In the genomic region with DNA sequence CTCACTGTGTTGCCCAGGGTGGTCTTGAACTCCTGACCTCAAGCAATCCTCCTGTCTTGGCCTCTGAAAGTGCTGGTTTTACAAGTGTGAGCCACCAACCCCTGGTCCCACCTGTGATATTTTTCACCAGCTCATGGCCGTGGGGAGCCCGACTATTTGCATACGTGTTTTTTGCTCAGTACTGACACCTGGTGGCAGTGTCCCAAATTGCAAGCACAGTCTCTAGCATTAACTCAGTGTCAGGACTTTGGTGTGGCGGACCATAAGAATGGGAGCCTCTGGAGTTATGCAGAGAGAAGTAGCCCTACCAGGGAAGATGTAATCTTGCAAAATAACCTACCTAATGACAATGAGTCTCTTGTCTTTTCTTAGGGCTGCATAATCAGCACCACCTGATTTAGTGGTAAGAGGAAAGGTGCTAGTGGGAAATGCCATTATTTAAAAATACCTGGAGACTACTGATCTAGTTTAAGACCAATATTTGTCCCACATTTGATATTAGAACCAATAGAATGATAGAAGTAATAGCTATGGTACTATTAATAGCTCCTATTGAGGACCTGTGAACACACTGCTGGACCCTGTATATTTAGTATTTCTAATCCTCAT, we compare ENCODE assay signal across 8 cellular contexts.
DNase-seq lines count a peak whose midpoint lies in the region; ATAC-seq, FAIRE-seq and TF ChIP-seq lines count a peak whose summit lies in the region.

No MANE protein-coding gene starts in this region.

- DNase-seq in D721Med (ENCODE audit: insufficient read length, low spot score) (no peak), LNCaP clone FGC (ENCODE audit: low read depth) (no peak), NCI-H1417 treated with DMSO at 0.1 percent for 48 hours (lab: John Stamatoyannopoulos, UW) (no peak)
- DNase-seq in activated naive CD4-positive, alpha-beta T cell treated with anti-CD3 and anti-CD28 coated beads, Interleukin-2, amount 50 U/mL, for 16 hours: peak; percentile 32
- DNase-seq in natural killer cell treated with Interleukin-12 subunit alpha and Interleukin-12 subunit beta and Interleukin-15 and Interleukin-18, amount 100 ng/mL, for 72 hours (ENCODE audit: low spot score): peak; percentile 67

- no peaks in the 10 kb centered on the region for H3K36me3 Mint-ChIP-seq in natural killer cell treated with Interleukin-12 subunit alpha and Interleukin-12 subunit beta and Interleukin-15 and Interleukin-18, amount 100 ng/mL, for 72 hours

- ATAC-seq in natural killer cell treated with Interleukin-12 subunit alpha and Interleukin-12 subunit beta and Interleukin-15 and Interleukin-18, amount 100 ng/mL, for 72 hours: peak; percentile 46 to 61
- ATAC-seq in HG03280 (IDR thresholded peaks at IDR 0.05; ENCODE audit: unreplicated experiment): no peak
- no peak for ATAC-seq in GM21619 (IDR thresholded peaks at IDR 0.05; ENCODE audit: unreplicated experiment)
- ATAC-seq in GM21717 (IDR thresholded peaks at IDR 0.05; ENCODE audit: unreplicated experiment): no peak

- H3K4me3 Mint-ChIP-seq in natural killer cell treated with Interleukin-12 subunit alpha and Interleukin-12 subunit beta and Interleukin-15 and Interleukin-18, amount 100 ng/mL, for 72 hours: no peak overlapping the region

- peaks cover 0 to 2% of the 10 kb centered on the region in 2 donors for H3K4me1 Mint-ChIP-seq in natural killer cell treated with Interleukin-12 subunit alpha and Interleukin-12 subunit beta and Interleukin-15 and Interleukin-18, amount 100 ng/mL, for 72 hours (ENCODE audit: low read depth in 2 of 2)

- no peak overlapping the region for H3K27ac Mint-ChIP-seq in natural killer cell treated with Interleukin-12 subunit alpha and Interleukin-12 subunit beta and Interleukin-15 and Interleukin-18, amount 100 ng/mL, for 72 hours

- H3K9me3 Mint-ChIP-seq in natural killer cell treated with Interleukin-12 subunit alpha and Interleukin-12 subunit beta and Interleukin-15 and Interleukin-18, amount 100 ng/mL, for 72 hours: no peaks in the 10 kb centered on the region

- H3K27me3 Mint-ChIP-seq in natural killer cell treated with Interleukin-12 subunit alpha and Interleukin-12 subunit beta and Interleukin-15 and Interleukin-18, amount 100 ng/mL, for 72 hours: no peaks in the 10 kb centered on the region

- TF ChIP-seq CTCF in D721Med (IDR thresholded peaks at IDR 0.05; ENCODE audit: insufficient read depth, missing control alignments) (peak; percentile 45), LNCaP clone FGC (IDR thresholded peaks at IDR 0.05; ENCODE audit: control insufficient read depth, extremely low read depth, insufficient read depth) (peak; percentile 53)

- peak; percentile 11 for FAIRE-seq in D721Med (lab: Jason Lieb, UNC)

- H3K4me3 ChIP-seq in LNCaP clone FGC (ENCODE audit: low read depth, low read length): no peak overlapping the region

Comparison
In these comparisons a context has a peak if more than half of its experiments do, and no peak if none do; other contexts are left out.
1. DNase-seq: peak in activated naive CD4-positive, alpha-beta T cell treated with anti-CD3 and anti-CD28 coated beads, Interleukin-2, amount 50 U/mL, for 16 hours (single experiment) and natural killer cell treated with Interleukin-12 subunit alpha and Interleukin-12 subunit beta and Interleukin-15 and Interleukin-18, amount 100 ng/mL, for 72 hours (single experiment); none in D721Med (single experiment), LNCaP clone FGC (single experiment) and NCI-H1417 treated with DMSO at 0.1 percent for 48 hours (single experiment).
2. ATAC-seq: peak in natural killer cell treated with Interleukin-12 subunit alpha and Interleukin-12 subunit beta and Interleukin-15 and Interleukin-18, amount 100 ng/mL, for 72 hours (2 of 2); none in HG03280 (single experiment), GM21619 (single experiment) and GM21717 (single experiment).